ENCODE assay signal across 24 cellular contexts in the genomic region with DNA sequence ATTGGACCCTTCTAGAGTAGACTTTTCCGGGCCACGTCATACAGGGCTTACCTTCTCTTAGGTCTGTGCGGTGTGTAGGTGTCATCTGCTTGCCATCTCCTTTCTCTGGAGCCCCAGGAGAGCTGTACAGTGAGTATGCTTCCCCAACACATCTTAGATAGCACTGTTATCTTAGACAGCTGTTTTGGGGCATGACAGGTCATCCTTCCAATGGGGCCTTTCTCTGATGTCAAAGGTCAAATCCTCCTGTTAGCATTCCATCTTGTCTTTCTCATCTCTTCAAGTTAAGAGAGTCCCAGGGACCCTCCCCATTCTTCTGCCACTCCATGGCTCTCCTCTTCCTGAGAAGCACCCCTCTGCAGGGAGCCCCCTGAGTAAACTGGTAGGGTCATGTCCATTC.
"Had no signal": no experiment of that assay in that cellular context is flagged by ENCODE, and none has a peak within 500 bp of the region (broad histone marks: within the 10 kb centered on the region; RNA-seq: fewer than 3 reads in every experiment).

No MANE protein-coding gene starts in this region.

- H3K36me3 ChIP-seq: neural progenitor cell, ovary, spleen, stomach, tibial artery, transverse colon, upper lobe of right lung, vagina had no signal

- H3K79me2 ChIP-seq: parathyroid adenoma had no signal

- H2AFZ ChIP-seq: neural progenitor cell, parathyroid adenoma had no signal

- H3K27me3 ChIP-seq: neural progenitor cell, ovary, vagina had no signal

- DNase-seq: naive thymus-derived CD4-positive, alpha-beta T cell; natural killer cell; occipital lobe; ovary; psoas muscle; right cardiac atrium; spleen; stimulated activated CD4-positive, alpha-beta T cell treated with anti-CD3 and anti-CD28 coated beads, Interleukin-12 subunit alpha, Interleukin-12 subunit beta, amount 100 ng/mL, for 4 hours; stimulated activated CD4-positive, alpha-beta T cell treated with anti-CD3 and anti-CD28 coated beads, Interleukin-1b, Interleukin-23, amount 100 ng/mL, for 48 hours; stimulated activated CD4-positive, alpha-beta T cell treated with anti-CD3 and anti-CD28 coated beads, Interleukin-2, amount 100 ng/mL, for 48 hours; stimulated activated CD4-positive, alpha-beta T cell treated with anti-CD3 and anti-CD28 coated beads, Interleukin-4, amount 100 ng/mL, for 24 hours; stimulated activated naive B cell treated with anti-CD40 and anti-IgM and Interleukin-4, amounts not matched to agents 10 μg/mL and 1 μg/mL and 100 μg/mL, for 72 hours; stimulated activated naive CD4-positive, alpha-beta T cell treated with Interleukin-2 at 50 U/mL for 16 hours; stomach; tibial artery; transverse colon; upper lobe of right lung had no signal

- H3K9me3 ChIP-seq: ovary, psoas muscle, spleen, stomach, tibial artery, transverse colon, upper lobe of right lung, vagina had no signal

- H3K4me1 ChIP-seq: neural progenitor cell, parathyroid adenoma, psoas muscle, stomach, tibial artery, transverse colon, upper lobe of right lung, vagina had no signal

- H3K27ac ChIP-seq: neural progenitor cell, ovary, parathyroid adenoma, psoas muscle, skin epidermis, spleen, stomach, tibial artery, transverse colon, upper lobe of right lung, vagina had no signal

- H3K4me3 ChIP-seq: neural progenitor cell, ovary, psoas muscle, skin epidermis, smooth muscle cell, spleen, stomach, tibial artery, transverse colon, upper lobe of right lung, vagina had no signal

- H3K4me2 ChIP-seq: neural progenitor cell, smooth muscle cell had no signal

- ATAC-seq: naive thymus-derived CD4-positive, alpha-beta T cell; natural killer cell; psoas muscle; right cardiac atrium; sciatic nerve; stimulated activated effector memory CD8-positive, alpha-beta T cell treated with anti-CD3 and anti-CD28 coated beads, Interleukin-12 subunit alpha, Interleukin-12 subunit beta, amount 100 ng/mL, for 72 hours; stimulated activated naive B cell treated with anti-CD40 and anti-IgM and Interleukin-4, amounts not matched to agents 10 μg/mL and 1 μg/mL and 100 μg/mL, for 72 hours; upper lobe of right lung had no signal

- H3K9ac ChIP-seq: neural progenitor cell, parathyroid adenoma had no signal
